Comparison of ENCODE assay signal across 1 cellular context in genomic region chr10:86399879-86400704, GRCh38.
TF ChIP-seq lines count a peak whose summit lies in the region.

No MANE protein-coding gene starts in this region.

TF ChIP-seq in HEK293, 187 proteins besides CTCF, POLR2A, EP300 and RAD21 (continued from another document and continues in another):
- TF ChIP-seq AEBP2 (tag by site-specific recombination; IDR thresholded peaks at IDR 0.05; ENCODE audit: borderline replicate concordance) (no peak), ZNF747 (tag by site-specific recombination; IDR thresholded peaks at IDR 0.05) (no peak), ZNF341 (tag by site-specific recombination; IDR thresholded peaks at IDR 0.05; ENCODE audit: low read depth) (peak; percentile 45; the same call in 1 of the 2 replicates), ZNF843 (tag by site-specific recombination; IDR thresholded peaks at IDR 0.05) (0 out of 2 replicates have a peak, but pooled peaks have one; percentile 50), ZNF223 (tag by site-specific recombination; IDR thresholded peaks at IDR 0.05) (no peak), ATF2 (tag by site-specific recombination; IDR thresholded peaks at IDR 0.05; ENCODE audit: low read depth) (no peak), KLF17 (tag by site-specific recombination; IDR thresholded peaks at IDR 0.05) (peak; percentile 82), ZNF555 (tag by site-specific recombination; conservative IDR thresholded peaks at IDR 0.05) (no peak), ZNF707 (tag by site-specific recombination; IDR thresholded peaks at IDR 0.05) (no peak), ZNF10 (tag by site-specific recombination; IDR thresholded peaks at IDR 0.05) (no peak), ZNF24 (tag by site-specific recombination; IDR thresholded peaks at IDR 0.05) (no peak; the same call in 1 of the 2 replicates), ZNF513 (tag by site-specific recombination; IDR thresholded peaks at IDR 0.05) (no peak), ZBTB1 (tag by site-specific recombination; IDR thresholded peaks at IDR 0.05) (no peak), MYNN (tag by site-specific recombination; IDR thresholded peaks at IDR 0.05; ENCODE audit: borderline replicate concordance) (no peak), ZNF280D (tag by site-specific recombination; IDR thresholded peaks at IDR 0.05) (no peak), ZNF677 (tag by site-specific recombination; IDR thresholded peaks at IDR 0.05) (no peak), PRDM10 (tag by site-specific recombination; IDR thresholded peaks at IDR 0.05) (peak; percentile 78), ZNF239 (tag by site-specific recombination; IDR thresholded peaks at IDR 0.05) (no peak), ZNF19 (tag by site-specific recombination; IDR thresholded peaks at IDR 0.05; ENCODE audit: low read depth) (no peak), ZNF148 (tag by site-specific recombination; IDR thresholded peaks at IDR 0.05; ENCODE audit: borderline replicate concordance) (no peak), BCL11A (tag by site-specific recombination; IDR thresholded peaks at IDR 0.05; ENCODE audit: low read depth) (no peak; the same call in 1 of the 2 replicates), KLF16 (tag by site-specific recombination; IDR thresholded peaks at IDR 0.05) (peak; percentile 67), ZNF112 (tag by site-specific recombination; IDR thresholded peaks at IDR 0.05) (no peak), ZNF132 (tag by site-specific recombination; IDR thresholded peaks at IDR 0.05; ENCODE audit: borderline replicate concordance) (no peak), ZFP69B (tag by site-specific recombination; IDR thresholded peaks at IDR 0.05) (peak; percentile 99), ZNF449 (tag by site-specific recombination; IDR thresholded peaks at IDR 0.05) (peak; percentile 55; the same call in 1 of the 2 replicates), ZNF621 (tag by site-specific recombination; IDR thresholded peaks at IDR 0.05) (no peak), ZNF292 (tag by site-specific recombination; IDR thresholded peaks at IDR 0.05; ENCODE audit: borderline replicate concordance, low read depth) (no peak), ZNF2 (tag by site-specific recombination; IDR thresholded peaks at IDR 0.05) (peak; percentile 96), ZSCAN18 (tag by site-specific recombination; IDR thresholded peaks at IDR 0.05) (no peak), ZNF76 (tag by site-specific recombination; IDR thresholded peaks at IDR 0.05; ENCODE audit: borderline replicate concordance, low read depth) (peak; percentile 86), ZBTB21 (tag by site-specific recombination; IDR thresholded peaks at IDR 0.05) (no peak), ZNF596 (tag by site-specific recombination; IDR thresholded peaks at IDR 0.05) (0 out of 2 replicates have a peak, but pooled peaks have one; percentile 34), ZNF48 (tag by site-specific recombination; IDR thresholded peaks at IDR 0.05) (no peak), ZNF777 (tag by site-specific recombination; IDR thresholded peaks at IDR 0.05; ENCODE audit: borderline replicate concordance) (no peak), ZNF529 (tag by site-specific recombination; IDR thresholded peaks at IDR 0.05; ENCODE audit: insufficient replicate concordance) (no peak), ZNF248 (tag by site-specific recombination; IDR thresholded peaks at IDR 0.05) (no peak), ZNF302 (tag by site-specific recombination; IDR thresholded peaks at IDR 0.05; ENCODE audit: low read depth) (no peak), GLIS2 (tag by site-specific recombination; IDR thresholded peaks at IDR 0.05) (peak; percentile 90), ZNF776 (tag by site-specific recombination; IDR thresholded peaks at IDR 0.05; ENCODE audit: borderline replicate concordance) (no peak), IKZF3 (tag by site-specific recombination; IDR thresholded peaks at IDR 0.05) (peak; percentile 85)
